8 cellular contexts compared by ENCODE assay signal in the genomic region with DNA sequence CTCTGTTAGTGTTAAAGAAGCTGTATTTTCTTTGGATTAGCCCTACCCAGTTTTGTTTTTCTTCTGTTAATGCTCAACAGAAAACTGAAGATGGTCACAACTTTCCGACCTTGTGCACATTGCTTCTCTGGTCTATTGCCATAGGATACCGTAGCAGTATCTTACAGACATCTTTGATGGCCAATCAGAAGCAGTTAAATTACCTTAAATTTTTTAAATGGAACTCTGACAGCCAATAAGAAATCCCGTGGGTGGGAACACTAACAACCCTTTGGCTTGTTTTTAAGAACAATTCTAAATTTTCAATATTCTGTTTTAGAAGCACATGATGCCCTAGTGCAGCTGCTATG. TPM values are rescaled to one million over a fixed set of nuclear protein-coding genes. Genes with fewer than 3 reads are reported as not detected.
A peak's percentile ranks its signal among the peaks of the same experiment; 100 is the strongest.
DNase-seq lines count a peak whose midpoint lies in the region; ATAC-seq and TF ChIP-seq lines count a peak whose summit lies in the region.

No MANE protein-coding gene starts in this region.

- H3K9ac ChIP-seq in smooth muscle cell (ENCODE audit: low read depth) = peak overlapping the region; percentile 15

- H3K9me3 ChIP-seq in smooth muscle cell (replicated peaks; ENCODE audit: low read depth) = no peaks in the 10 kb centered on the region

- ATAC-seq in GM18870 (IDR thresholded peaks at IDR 0.05; ENCODE audit: unreplicated experiment) (peak; percentile 64), HG03045 (IDR thresholded peaks at IDR 0.05; ENCODE audit: unreplicated experiment) (peak; percentile 67)

- H3K27ac ChIP-seq in smooth muscle cell (ENCODE audit: low read depth) = peak overlapping the region; percentile 85

- peak overlapping the region; percentile 68 for H3K4me3 ChIP-seq in astrocyte of the cerebellum (ENCODE audit: low read depth, low read length)
- H3K4me3 ChIP-seq in iPS-11a (ENCODE audit: low read depth, low read length) = peak overlapping the region; percentile 82
- H3K4me3 ChIP-seq in smooth muscle cell = peak overlapping the region; percentile 60

- H3K79me2 ChIP-seq in smooth muscle cell (ENCODE audit: low read depth) = peaks cover 77% of the 10 kb centered on the region

- in situ Hi-C loops in astrocyte of the cerebellum (cut with HindIII; ENCODE audit: low sequenced_read_pairs) = no loop called here

- H3K36me3 ChIP-seq in smooth muscle cell (ENCODE audit: low read depth) = no peaks in the 10 kb centered on the region

- peaks cover 13% of the 10 kb centered on the region for H4K20me1 ChIP-seq in smooth muscle cell (ENCODE audit: low read depth)

- peaks cover 33% of the 10 kb centered on the region for H3K4me1 ChIP-seq in smooth muscle cell (ENCODE audit: low read depth)

- H2AFZ ChIP-seq in smooth muscle cell (ENCODE audit: low read depth) = peak overlapping the region; percentile 46

- H3F3A ChIP-seq in smooth muscle cell (ENCODE audit: low read depth) = no peaks in the 10 kb centered on the region

- DNase-seq in AML-193 (lab: John Stamatoyannopoulos, UW) (peak; percentile 71 to 78), NCI-H2227 treated with DMSO at 0.1 percent for 48 hours (lab: John Stamatoyannopoulos, UW) (peak; percentile 98), astrocyte of the cerebellum (ENCODE audit: low read depth) (peak; percentile 78), smooth muscle cell (lab: John Stamatoyannopoulos, UW; ENCODE audit: unreplicated experiment) (no peak), mesenteric fat pad (ENCODE audit: low spot score) (no peak)

- no peaks in the 10 kb centered on the region for H3K27me3 ChIP-seq in smooth muscle cell (ENCODE audit: low read depth)

- 11% methylated on average over 3 of the region's 3 CpGs for WGBS in smooth muscle cell (ENCODE audit: low lambda C conversion rate)

- TF ChIP-seq CTCF in astrocyte of the cerebellum (IDR thresholded peaks at IDR 0.05; ENCODE audit: low read depth, low read length, missing control alignments) (no peak), smooth muscle cell (IDR thresholded peaks at IDR 0.05; ENCODE audit: borderline replicate concordance, insufficient read depth, poor library complexity, severe bottlenecking) (no peak)

- peak overlapping the region; percentile 84 for H3K4me2 ChIP-seq in smooth muscle cell

RNA-seq across cellular contexts. Expression of a gene that starts 17.2 kb away (rescaled TPM):
- total RNA-seq in smooth muscle cell (18.1 and 18.4 TPM in 2 replicates), mesenteric fat pad (36.4 TPM)
- 28.6 and 35.3 TPM in 2 replicates for polyA plus RNA-seq in smooth muscle cell

RNA-seq across cellular contexts. Expression of a gene that starts 43.2 kb away (rescaled TPM):
- total RNA-seq in smooth muscle cell = 2.2 and 2.6 TPM in 2 replicates
- 0.33 and 2.0 TPM in 2 replicates for polyA plus RNA-seq in smooth muscle cell
- 1.2 TPM for total RNA-seq in mesenteric fat pad

Comparison
In these comparisons a context has a peak if more than half of its experiments do, and no peak if none do; other contexts are left out.
1. DNase-seq: peak in AML-193 (2 of 2), NCI-H2227 treated with DMSO at 0.1 percent for 48 hours (single experiment) and astrocyte of the cerebellum (single experiment); none in smooth muscle cell (single experiment) and mesenteric fat pad (single experiment).
2. Peak in every context shown above with its lines, with median percentiles within 50 percentile points of each other: H3K4me3 ChIP-seq.